ENCODE assay signal across 16 cellular contexts in genomic region chr2:109419960-109420370, GRCh38.
DNase-seq lines count a peak whose midpoint lies in the region; ATAC-seq and TF ChIP-seq lines count a peak whose summit lies in the region.
"Had no signal": no experiment of that assay in that cellular context is flagged by ENCODE, and none has a peak within 500 bp of the region (broad histone marks: within the 10 kb centered on the region; RNA-seq: fewer than 3 reads in every experiment).

No MANE protein-coding gene starts in this region.

- no peak overlapping the region for H3K27ac Mint-ChIP-seq in T-cell
- H3K27ac Mint-ChIP-seq: activated T-cell treated with anti-CD3 and anti-CD28 coated beads, Interleukin-2, amount 50 U/mL, for 72 hours; B cell; mesothelial cell of epicardium had no signal

- CTCF ChIA-PET in T-cell (lab: Charles Lee) = no interaction called here

- H3K9me3 ChIP-seq in heart right ventricle = no peaks in the 10 kb centered on the region
- H3K9me3 ChIP-seq: stomach had no signal

- no peaks in the 10 kb centered on the region for H3K4me1 Mint-ChIP-seq in T-cell
- H3K4me1 Mint-ChIP-seq: B cell had no signal

- H3K27me3 Mint-ChIP-seq in T-cell = no peaks in the 10 kb centered on the region
- H3K27me3 Mint-ChIP-seq: B cell had no signal

- POLR2A ChIA-PET in T-cell (lab: Charles Lee) = no interaction called here

- no peak for TF ChIP-seq CTCF in AG09319 (IDR thresholded peaks at IDR 0.05; ENCODE audit: low read depth, low read length)
- no peak for TF ChIP-seq CTCF in dorsolateral prefrontal cortex (IDR thresholded peaks at IDR 0.05 in 54 of 56, conservative IDR thresholded peaks at IDR 0.05 in 2 of 56; ENCODE audit: low read depth in 1 of 56, partially characterized antibody in 56 of 56)
- no peak for TF ChIP-seq CTCF in heart right ventricle (IDR thresholded peaks at IDR 0.05)

- H3K27ac ChIP-seq in dorsolateral prefrontal cortex (peak overlapping the region in 4 of 59 donors; percentile 9 to 29 (median 22)), heart right ventricle (no peak overlapping the region)

- no peaks in the 10 kb centered on the region for H3K4me1 ChIP-seq in heart right ventricle

- 91 to 96% methylated on average over 5 of the region's 5 CpGs for WGBS in heart right ventricle, 2 donors

- H3K4me3 ChIP-seq in dorsolateral prefrontal cortex = no peak overlapping the region
- H3K4me3 ChIP-seq in heart right ventricle = no peak overlapping the region
- H3K4me3 ChIP-seq: smooth muscle cell, stomach had no signal

- ATAC-seq in T-cell (replicated peaks in 1 of 4) = no peak
- no peak for ATAC-seq in heart right ventricle
- ATAC-seq in HG03196 (IDR thresholded peaks at IDR 0.05; ENCODE audit: unreplicated experiment) = no peak

- H3K36me3 Mint-ChIP-seq in T-cell = no peaks in the 10 kb centered on the region
- H3K36me3 Mint-ChIP-seq: mesothelial cell of epicardium had no signal

- intact Hi-C loops in dorsolateral prefrontal cortex (cut with DNase I) = no loop called here
- intact Hi-C loops in heart right ventricle (cut with DNase I) = loop anchor here in 1 of 10 donors (10.0 kb wide), 1 partner anchor 75 kb away; no protein-coding TSS in a partner anchor

- no peaks in the 10 kb centered on the region for H3K27me3 ChIP-seq in dorsolateral prefrontal cortex
- H3K27me3 ChIP-seq in heart right ventricle = no peaks in the 10 kb centered on the region
- H3K27me3 ChIP-seq: stomach had no signal

- no peaks in the 10 kb centered on the region for H3K9me3 Mint-ChIP-seq in T-cell
- H3K9me3 Mint-ChIP-seq: activated T-cell treated with anti-CD3 and anti-CD28 coated beads, Interleukin-2, amount 50 U/mL, for 72 hours had no signal

- no peaks in the 10 kb centered on the region for H3K36me3 ChIP-seq in heart right ventricle

- DNase-seq in AG09319 (ENCODE audit: extremely low read depth, low read depth) (peak; percentile 28), M059J (ENCODE audit: low read depth) (peak; percentile 85), dorsolateral prefrontal cortex (peak in 6 of 10 donors; percentile 44 to 71 (median 57)), myocyte (ENCODE audit: low read depth) (peak; percentile 89), T-cell (no peak), iPS-NIHi7 (ENCODE audit: extremely low spot score) (no peak), heart right ventricle (no peak)
- DNase-seq: activated T-cell treated with anti-CD3 and anti-CD28 coated beads, Interleukin-2, amount 50 U/mL, for 72 hours; DMS79 treated with DMSO at 0.1 percent for 48 hours; NCI-H1930; NCI-H748 treated with DMSO at 0.1 percent for 48 hours; stomach had no signal

- no peak overlapping the region for H3K4me3 Mint-ChIP-seq in T-cell
- H3K4me3 Mint-ChIP-seq: activated T-cell treated with anti-CD3 and anti-CD28 coated beads, Interleukin-2, amount 50 U/mL, for 72 hours; B cell; mesothelial cell of epicardium had no signal

Comparison
In these comparisons a context has a peak if more than half of its experiments do, and no peak if none do; other contexts are left out.
1. DNase-seq: peak in AG09319 (single experiment), M059J (single experiment), dorsolateral prefrontal cortex (6 of 10) and myocyte (single experiment); none in T-cell (0 of 34), iPS-NIHi7 (single experiment) and heart right ventricle (0 of 2).